Comparison of ENCODE assay signal across 1 cellular context in the genomic region with DNA sequence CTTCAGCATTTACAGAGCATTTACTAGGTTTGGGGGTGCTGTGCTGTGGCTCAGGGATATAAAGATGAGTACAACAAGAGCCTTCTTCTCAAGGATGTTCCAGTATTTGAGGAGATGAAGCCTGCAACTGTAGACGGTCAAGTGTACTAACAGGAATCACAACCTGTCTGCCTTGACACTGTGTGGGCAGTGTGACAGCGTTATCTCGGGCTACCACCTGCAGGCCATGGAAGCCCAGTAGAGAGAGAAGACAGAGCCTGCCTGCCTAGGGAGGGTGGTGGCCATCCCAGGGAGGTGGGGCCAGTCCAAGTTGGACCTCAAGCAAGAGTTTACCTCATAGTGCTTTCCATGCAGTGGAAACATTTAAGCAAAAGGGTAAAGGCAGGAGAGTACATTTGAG.
TF ChIP-seq lines count a peak whose summit lies in the region.

No MANE protein-coding gene starts in this region.

TF ChIP-seq in K562, 482 proteins besides CTCF, POLR2A, EP300 and RAD21 (continued from another document and continues in another):
- TF ChIP-seq, protein P1, sequence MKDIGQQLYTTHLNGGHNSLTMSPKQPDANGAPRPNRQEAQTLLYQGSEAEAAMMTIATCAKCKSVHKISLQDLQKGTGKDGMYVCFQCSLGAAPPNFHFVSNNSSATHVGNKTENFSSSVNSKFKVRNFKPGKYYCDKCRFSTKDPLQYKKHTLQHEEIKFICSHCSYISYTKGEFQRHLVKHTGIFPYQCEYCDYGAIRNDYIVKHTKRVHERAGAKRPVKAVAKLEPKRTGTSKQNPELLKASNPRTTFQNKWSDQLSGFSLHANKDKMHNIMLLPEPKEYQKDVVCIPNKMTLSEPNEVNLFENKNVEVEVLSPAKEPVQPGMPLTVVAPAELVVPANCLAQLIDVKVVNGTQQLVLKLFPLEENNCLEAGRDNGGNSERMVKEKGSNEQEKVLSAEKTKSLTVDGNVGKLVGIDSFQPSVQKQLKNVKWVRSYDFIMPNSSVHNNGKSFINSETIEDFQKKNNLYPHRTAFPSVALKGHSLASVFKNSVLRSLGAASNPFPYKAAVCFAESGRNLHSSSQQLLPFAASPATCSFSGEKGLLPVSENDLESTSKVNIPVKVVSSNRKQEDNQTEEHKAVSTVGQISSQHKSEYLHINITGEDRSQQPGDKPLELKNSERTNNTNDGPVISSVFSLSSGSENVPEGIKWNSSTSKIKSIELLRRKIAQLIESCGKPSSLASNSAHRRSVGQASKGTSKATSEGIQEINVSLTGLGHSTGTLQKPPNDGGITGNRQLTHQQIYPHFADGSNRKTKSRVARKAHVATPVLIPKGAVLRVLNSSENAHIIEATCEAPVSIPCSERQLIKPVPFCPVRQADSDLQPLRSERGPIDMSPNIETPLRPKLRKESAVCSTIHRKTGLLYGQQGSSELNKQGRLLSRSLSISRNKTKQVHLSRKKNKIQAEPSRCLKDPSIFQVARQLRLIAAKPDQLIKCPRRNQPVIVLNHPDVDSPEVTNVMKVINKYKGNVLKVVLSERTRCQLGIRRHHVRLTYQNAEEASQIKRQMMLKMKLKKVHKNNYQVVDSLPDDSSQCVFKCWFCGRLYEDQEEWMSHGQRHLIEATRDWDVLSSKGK (CRISPR knock-in tag; IDR thresholded peaks at IDR 0.05) = no peak
- TF ChIP-seq SRSF1 (IDR thresholded peaks at IDR 0.05; ENCODE audit: low read depth, low read length) (no peak), PHB (CRISPR knock-in tag; IDR thresholded peaks at IDR 0.05) (no peak), SREBF2 (CRISPR knock-in tag; IDR thresholded peaks at IDR 0.05) (no peak), MED1 (CRISPR knock-in tag; IDR thresholded peaks at IDR 0.05; ENCODE audit: borderline replicate concordance) (no peak), PCBP1 (IDR thresholded peaks at IDR 0.05; ENCODE audit: low read depth, low read length, poor library complexity, severe bottlenecking) (no peak), ZNF668 (CRISPR knock-in tag; IDR thresholded peaks at IDR 0.05) (no peak), CBFA2T3 (IDR thresholded peaks at IDR 0.05) (peak; percentile 94), PRPF4 (IDR thresholded peaks at IDR 0.05; ENCODE audit: insufficient read depth, low read depth, low read length, poor library complexity, severe bottlenecking) (no peak), CCNT2 (IDR thresholded peaks at IDR 0.05; ENCODE audit: borderline replicate concordance, extremely low read depth, insufficient read length, low read depth, low read length) (no peak), CBX1 (IDR thresholded peaks at IDR 0.05; ENCODE audit: low read depth) (no peak), PHB2 (IDR thresholded peaks at IDR 0.05; ENCODE audit: low read depth) (no peak), SMARCE1 (IDR thresholded peaks at IDR 0.05) (peak; percentile 58; the same call in 1 of the 2 replicates), KLF16 (IDR thresholded peaks at IDR 0.05) (peak; percentile 43; the same call in 1 of the 2 replicates), FOS (IDR thresholded peaks at IDR 0.05; ENCODE audit: extremely low read depth, insufficient read length) (no peak), GTF2A2 (tag; IDR thresholded peaks at IDR 0.05) (no peak), HNRNPUL1 (IDR thresholded peaks at IDR 0.05; ENCODE audit: low read length) (no peak), MAZ (CRISPR knock-in tag; conservative IDR thresholded peaks at IDR 0.05 in 1 of 2, IDR thresholded peaks at IDR 0.05 in 1 of 2) (0 out of 4 replicates have a peak, but pooled peaks of 1 of the 2 experiments have one; percentile 16), NFIC (IDR thresholded peaks at IDR 0.05) (peak; percentile 67; the same call in 1 of the 2 replicates), TOE1 (IDR thresholded peaks at IDR 0.05; ENCODE audit: borderline replicate concordance) (no peak), TOE1 (CRISPR knock-in tag; IDR thresholded peaks at IDR 0.05; ENCODE audit: borderline replicate concordance, low read depth) (no peak), XRCC3 (IDR thresholded peaks at IDR 0.05) (no peak), HNRNPH1 (optimal IDR thresholded peaks at IDR 0.05; ENCODE audit: low read depth, low read length) (no peak), ZNF23 (CRISPR knock-in tag; IDR thresholded peaks at IDR 0.05) (no peak), STAT5A (IDR thresholded peaks at IDR 0.05; ENCODE audit: borderline replicate concordance, low read length) (peak; percentile 52; the same call in 1 of the 2 replicates), DMBX1 (CRISPR knock-in tag; IDR thresholded peaks at IDR 0.05; ENCODE audit: borderline replicate concordance) (no peak), GATA2 (CRISPR knock-in tag; IDR thresholded peaks at IDR 0.05) (peak; percentile 72; the same call in 1 of the 2 replicates), FOXA3 (CRISPR knock-in tag; conservative IDR thresholded peaks at IDR 0.05 in 1 of 2, IDR thresholded peaks at IDR 0.05 in 1 of 2) (no peak), SMARCA4 (IDR thresholded peaks at IDR 0.05) (peak; percentile 78), RNF2 (IDR thresholded peaks at IDR 0.05) (no peak), MEIS2 (IDR thresholded peaks at IDR 0.05; ENCODE audit: partially characterized antibody) (peak; percentile 87), ZNF347 (CRISPR knock-in tag; IDR thresholded peaks at IDR 0.05; ENCODE audit: low read depth) (no peak), ZNF121 (CRISPR knock-in tag; conservative IDR thresholded peaks at IDR 0.05) (no peak), ZNF717 (CRISPR knock-in tag; IDR thresholded peaks at IDR 0.05) (no peak), DPF2 (IDR thresholded peaks at IDR 0.05) (peak; percentile 88), CC2D1A (IDR thresholded peaks at IDR 0.05) (no peak; the same call in 1 of the 2 replicates)
- TF ChIP-seq, protein P2, sequence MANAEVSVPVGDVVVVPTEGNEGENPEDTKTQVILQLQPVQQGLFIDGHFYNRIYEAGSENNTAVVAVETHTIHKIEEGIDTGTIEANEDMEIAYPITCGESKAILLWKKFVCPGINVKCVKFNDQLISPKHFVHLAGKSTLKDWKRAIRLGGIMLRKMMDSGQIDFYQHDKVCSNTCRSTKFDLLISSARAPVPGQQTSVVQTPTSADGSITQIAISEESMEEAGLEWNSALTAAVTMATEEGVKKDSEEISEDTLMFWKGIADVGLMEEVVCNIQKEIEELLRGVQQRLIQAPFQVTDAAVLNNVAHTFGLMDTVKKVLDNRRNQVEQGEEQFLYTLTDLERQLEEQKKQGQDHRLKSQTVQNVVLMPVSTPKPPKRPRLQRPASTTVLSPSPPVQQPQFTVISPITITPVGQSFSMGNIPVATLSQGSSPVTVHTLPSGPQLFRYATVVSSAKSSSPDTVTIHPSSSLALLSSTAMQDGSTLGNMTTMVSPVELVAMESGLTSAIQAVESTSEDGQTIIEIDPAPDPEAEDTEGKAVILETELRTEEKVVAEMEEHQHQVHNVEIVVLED (CRISPR knock-in tag; IDR thresholded peaks at IDR 0.05) = no peak
- TF ChIP-seq, protein P3, sequence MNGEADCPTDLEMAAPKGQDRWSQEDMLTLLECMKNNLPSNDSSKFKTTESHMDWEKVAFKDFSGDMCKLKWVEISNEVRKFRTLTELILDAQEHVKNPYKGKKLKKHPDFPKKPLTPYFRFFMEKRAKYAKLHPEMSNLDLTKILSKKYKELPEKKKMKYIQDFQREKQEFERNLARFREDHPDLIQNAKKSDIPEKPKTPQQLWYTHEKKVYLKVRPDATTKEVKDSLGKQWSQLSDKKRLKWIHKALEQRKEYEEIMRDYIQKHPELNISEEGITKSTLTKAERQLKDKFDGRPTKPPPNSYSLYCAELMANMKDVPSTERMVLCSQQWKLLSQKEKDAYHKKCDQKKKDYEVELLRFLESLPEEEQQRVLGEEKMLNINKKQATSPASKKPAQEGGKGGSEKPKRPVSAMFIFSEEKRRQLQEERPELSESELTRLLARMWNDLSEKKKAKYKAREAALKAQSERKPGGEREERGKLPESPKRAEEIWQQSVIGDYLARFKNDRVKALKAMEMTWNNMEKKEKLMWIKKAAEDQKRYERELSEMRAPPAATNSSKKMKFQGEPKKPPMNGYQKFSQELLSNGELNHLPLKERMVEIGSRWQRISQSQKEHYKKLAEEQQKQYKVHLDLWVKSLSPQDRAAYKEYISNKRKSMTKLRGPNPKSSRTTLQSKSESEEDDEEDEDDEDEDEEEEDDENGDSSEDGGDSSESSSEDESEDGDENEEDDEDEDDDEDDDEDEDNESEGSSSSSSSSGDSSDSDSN (IDR thresholded peaks at IDR 0.05; ENCODE audit: borderline replicate concordance in 1 of 2, low read depth in 2 of 2, low read length in 2 of 2) = 0 out of 4 replicates have a peak, but pooled peaks of 1 of the 2 experiments have one; percentile 45
- TF ChIP-seq, protein P4, sequence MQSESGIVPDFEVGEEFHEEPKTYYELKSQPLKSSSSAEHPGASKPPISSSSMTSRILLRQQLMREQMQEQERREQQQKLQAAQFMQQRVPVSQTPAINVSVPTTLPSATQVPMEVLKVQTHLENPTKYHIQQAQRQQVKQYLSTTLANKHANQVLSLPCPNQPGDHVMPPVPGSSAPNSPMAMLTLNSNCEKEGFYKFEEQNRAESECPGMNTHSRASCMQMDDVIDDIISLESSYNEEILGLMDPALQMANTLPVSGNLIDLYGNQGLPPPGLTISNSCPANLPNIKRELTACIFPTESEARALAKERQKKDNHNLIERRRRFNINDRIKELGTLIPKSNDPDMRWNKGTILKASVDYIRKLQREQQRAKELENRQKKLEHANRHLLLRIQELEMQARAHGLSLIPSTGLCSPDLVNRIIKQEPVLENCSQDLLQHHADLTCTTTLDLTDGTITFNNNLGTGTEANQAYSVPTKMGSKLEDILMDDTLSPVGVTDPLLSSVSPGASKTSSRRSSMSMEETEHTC (IDR thresholded peaks at IDR 0.05) = no peak
- TF ChIP-seq, protein P5, sequence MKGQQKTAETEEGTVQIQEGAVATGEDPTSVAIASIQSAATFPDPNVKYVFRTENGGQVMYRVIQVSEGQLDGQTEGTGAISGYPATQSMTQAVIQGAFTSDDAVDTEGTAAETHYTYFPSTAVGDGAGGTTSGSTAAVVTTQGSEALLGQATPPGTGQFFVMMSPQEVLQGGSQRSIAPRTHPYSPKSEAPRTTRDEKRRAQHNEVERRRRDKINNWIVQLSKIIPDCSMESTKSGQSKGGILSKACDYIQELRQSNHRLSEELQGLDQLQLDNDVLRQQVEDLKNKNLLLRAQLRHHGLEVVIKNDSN (CRISPR knock-in tag; IDR thresholded peaks at IDR 0.05) = no peak
- TF ChIP-seq, protein P6, sequence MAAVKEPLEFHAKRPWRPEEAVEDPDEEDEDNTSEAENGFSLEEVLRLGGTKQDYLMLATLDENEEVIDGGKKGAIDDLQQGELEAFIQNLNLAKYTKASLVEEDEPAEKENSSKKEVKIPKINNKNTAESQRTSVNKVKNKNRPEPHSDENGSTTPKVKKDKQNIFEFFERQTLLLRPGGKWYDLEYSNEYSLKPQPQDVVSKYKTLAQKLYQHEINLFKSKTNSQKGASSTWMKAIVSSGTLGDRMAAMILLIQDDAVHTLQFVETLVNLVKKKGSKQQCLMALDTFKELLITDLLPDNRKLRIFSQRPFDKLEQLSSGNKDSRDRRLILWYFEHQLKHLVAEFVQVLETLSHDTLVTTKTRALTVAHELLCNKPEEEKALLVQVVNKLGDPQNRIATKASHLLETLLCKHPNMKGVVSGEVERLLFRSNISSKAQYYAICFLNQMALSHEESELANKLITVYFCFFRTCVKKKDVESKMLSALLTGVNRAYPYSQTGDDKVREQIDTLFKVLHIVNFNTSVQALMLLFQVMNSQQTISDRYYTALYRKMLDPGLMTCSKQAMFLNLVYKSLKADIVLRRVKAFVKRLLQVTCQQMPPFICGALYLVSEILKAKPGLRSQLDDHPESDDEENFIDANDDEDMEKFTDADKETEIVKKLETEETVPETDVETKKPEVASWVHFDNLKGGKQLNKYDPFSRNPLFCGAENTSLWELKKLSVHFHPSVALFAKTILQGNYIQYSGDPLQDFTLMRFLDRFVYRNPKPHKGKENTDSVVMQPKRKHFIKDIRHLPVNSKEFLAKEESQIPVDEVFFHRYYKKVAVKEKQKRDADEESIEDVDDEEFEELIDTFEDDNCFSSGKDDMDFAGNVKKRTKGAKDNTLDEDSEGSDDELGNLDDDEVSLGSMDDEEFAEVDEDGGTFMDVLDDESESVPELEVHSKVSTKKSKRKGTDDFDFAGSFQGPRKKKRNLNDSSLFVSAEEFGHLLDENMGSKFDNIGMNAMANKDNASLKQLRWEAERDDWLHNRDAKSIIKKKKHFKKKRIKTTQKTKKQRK (IDR thresholded peaks at IDR 0.05; ENCODE audit: borderline replicate concordance, low read depth, low read length) = no peak
- TF ChIP-seq, protein P7, sequence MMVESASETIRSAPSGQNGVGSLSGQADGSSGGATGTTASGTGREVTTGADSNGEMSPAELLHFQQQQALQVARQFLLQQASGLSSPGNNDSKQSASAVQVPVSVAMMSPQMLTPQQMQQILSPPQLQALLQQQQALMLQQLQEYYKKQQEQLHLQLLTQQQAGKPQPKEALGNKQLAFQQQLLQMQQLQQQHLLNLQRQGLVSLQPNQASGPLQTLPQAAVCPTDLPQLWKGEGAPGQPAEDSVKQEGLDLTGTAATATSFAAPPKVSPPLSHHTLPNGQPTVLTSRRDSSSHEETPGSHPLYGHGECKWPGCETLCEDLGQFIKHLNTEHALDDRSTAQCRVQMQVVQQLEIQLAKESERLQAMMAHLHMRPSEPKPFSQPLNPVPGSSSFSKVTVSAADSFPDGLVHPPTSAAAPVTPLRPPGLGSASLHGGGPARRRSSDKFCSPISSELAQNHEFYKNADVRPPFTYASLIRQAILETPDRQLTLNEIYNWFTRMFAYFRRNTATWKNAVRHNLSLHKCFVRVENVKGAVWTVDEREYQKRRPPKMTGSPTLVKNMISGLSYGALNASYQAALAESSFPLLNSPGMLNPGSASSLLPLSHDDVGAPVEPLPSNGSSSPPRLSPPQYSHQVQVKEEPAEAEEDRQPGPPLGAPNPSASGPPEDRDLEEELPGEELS (CRISPR knock-in tag; IDR thresholded peaks at IDR 0.05; ENCODE audit: borderline replicate concordance) = no peak
- TF ChIP-seq, protein P8, sequence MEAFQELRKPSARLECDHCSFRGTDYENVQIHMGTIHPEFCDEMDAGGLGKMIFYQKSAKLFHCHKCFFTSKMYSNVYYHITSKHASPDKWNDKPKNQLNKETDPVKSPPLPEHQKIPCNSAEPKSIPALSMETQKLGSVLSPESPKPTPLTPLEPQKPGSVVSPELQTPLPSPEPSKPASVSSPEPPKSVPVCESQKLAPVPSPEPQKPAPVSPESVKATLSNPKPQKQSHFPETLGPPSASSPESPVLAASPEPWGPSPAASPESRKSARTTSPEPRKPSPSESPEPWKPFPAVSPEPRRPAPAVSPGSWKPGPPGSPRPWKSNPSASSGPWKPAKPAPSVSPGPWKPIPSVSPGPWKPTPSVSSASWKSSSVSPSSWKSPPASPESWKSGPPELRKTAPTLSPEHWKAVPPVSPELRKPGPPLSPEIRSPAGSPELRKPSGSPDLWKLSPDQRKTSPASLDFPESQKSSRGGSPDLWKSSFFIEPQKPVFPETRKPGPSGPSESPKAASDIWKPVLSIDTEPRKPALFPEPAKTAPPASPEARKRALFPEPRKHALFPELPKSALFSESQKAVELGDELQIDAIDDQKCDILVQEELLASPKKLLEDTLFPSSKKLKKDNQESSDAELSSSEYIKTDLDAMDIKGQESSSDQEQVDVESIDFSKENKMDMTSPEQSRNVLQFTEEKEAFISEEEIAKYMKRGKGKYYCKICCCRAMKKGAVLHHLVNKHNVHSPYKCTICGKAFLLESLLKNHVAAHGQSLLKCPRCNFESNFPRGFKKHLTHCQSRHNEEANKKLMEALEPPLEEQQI (IDR thresholded peaks at IDR 0.05) = no peak
- TF ChIP-seq, protein P9, sequence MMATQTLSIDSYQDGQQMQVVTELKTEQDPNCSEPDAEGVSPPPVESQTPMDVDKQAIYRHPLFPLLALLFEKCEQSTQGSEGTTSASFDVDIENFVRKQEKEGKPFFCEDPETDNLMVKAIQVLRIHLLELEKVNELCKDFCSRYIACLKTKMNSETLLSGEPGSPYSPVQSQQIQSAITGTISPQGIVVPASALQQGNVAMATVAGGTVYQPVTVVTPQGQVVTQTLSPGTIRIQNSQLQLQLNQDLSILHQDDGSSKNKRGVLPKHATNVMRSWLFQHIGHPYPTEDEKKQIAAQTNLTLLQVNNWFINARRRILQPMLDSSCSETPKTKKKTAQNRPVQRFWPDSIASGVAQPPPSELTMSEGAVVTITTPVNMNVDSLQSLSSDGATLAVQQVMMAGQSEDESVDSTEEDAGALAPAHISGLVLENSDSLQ (IDR thresholded peaks at IDR 0.05) = peak; percentile 65
